13 cellular contexts compared by ENCODE assay signal in genomic region chrX:101012031-101012430, GRCh38. TPM values are rescaled to one million over a fixed set of nuclear protein-coding genes. Genes with fewer than 3 reads are reported as not detected.
DNase-seq lines count a peak whose midpoint lies in the region; FAIRE-seq and TF ChIP-seq lines count a peak whose summit lies in the region.
"Not testable (repeated sequence)": the region's sequence is repeated elsewhere in the genome, so short reads cannot be mapped to it uniquely, and the experiment has no call there.
"Had no signal": no experiment of that assay in that cellular context is flagged by ENCODE, and none has a peak within 500 bp of the region (broad histone marks: within the 10 kb centered on the region; RNA-seq: fewer than 3 reads in every experiment).

No MANE protein-coding gene starts in this region.

- not testable (repeated sequence) for H4K91ac ChIP-seq in mesenchymal stem cell (ENCODE audit: low read length)

- H2BK5ac ChIP-seq in mesenchymal stem cell (ENCODE audit: low read depth, low read length, poor library complexity, severe bottlenecking): not testable (repeated sequence)

- not testable (repeated sequence) for H2AK5ac ChIP-seq in mesenchymal stem cell (ENCODE audit: low read length, severe bottlenecking)

- H3K4me3 ChIP-seq in AG10803 (ENCODE audit: low read length); choroid plexus epithelial cell (ENCODE audit: low read depth, low read length); fibroblast of villous mesenchyme (ENCODE audit: low read depth, low read length); mesenchymal stem cell (ENCODE audit: insufficient read depth in 1 of 2, low read depth in 1 of 2, low read length in 2 of 2): not testable (repeated sequence)

- not testable (repeated sequence) for H3K23ac ChIP-seq in mesenchymal stem cell (ENCODE audit: low read length in 2 of 2)

- not testable (repeated sequence) for H3K27ac ChIP-seq in mesenchymal stem cell (ENCODE audit: low read length, poor library complexity, severe bottlenecking)

- H3K4ac ChIP-seq in mesenchymal stem cell (ENCODE audit: low read depth in 1 of 2, low read length in 2 of 2): not testable (repeated sequence)

- WGBS in mesenchymal stem cell: no CpG with 5 or more reads among the region's 1 CpG

- H2AFZ ChIP-seq in mesenchymal stem cell (ENCODE audit: low read depth, low read length): not testable (repeated sequence)

- H3K79me1 ChIP-seq in mesenchymal stem cell (replicated peaks; ENCODE audit: low read length, poor library complexity, severe bottlenecking): not testable (repeated sequence)

- not testable (repeated sequence) for H3K14ac ChIP-seq in mesenchymal stem cell (ENCODE audit: low read length in 2 of 2)

- not testable (repeated sequence) for TF ChIP-seq CTCF in AG10803 (conservative IDR thresholded peaks at IDR 0.05; ENCODE audit: low read length); choroid plexus epithelial cell (conservative IDR thresholded peaks at IDR 0.05; ENCODE audit: low read depth, low read length); fibroblast of villous mesenchyme (IDR thresholded peaks at IDR 0.05; ENCODE audit: insufficient read depth, low read depth, low read length)

- not testable (repeated sequence) for H3K18ac ChIP-seq in mesenchymal stem cell (ENCODE audit: low read depth in 1 of 2, low read length in 2 of 2)

- not testable (repeated sequence) for H2BK120ac ChIP-seq in mesenchymal stem cell (ENCODE audit: low read depth, low read length)

- DNase-seq in AG10803 (ENCODE audit: low read depth): peak; percentile 7
- not testable (repeated sequence) for DNase-seq in GM19239 (ENCODE audit: insufficient read length, low spot score)
- peak; percentile 5 for DNase-seq in HCEC 1CT
- peak; percentile 6 for DNase-seq in M059J (ENCODE audit: low read depth)
- peak; percentile 33 for DNase-seq in choroid plexus epithelial cell (ENCODE audit: low read depth)
- peak; percentile 76 for DNase-seq in fibroblast of villous mesenchyme (ENCODE audit: low read depth)
- DNase-seq in mesenchymal stem cell: peak; percentile 61

- H4K8ac ChIP-seq in mesenchymal stem cell (ENCODE audit: low read length): not testable (repeated sequence)

- H3K4me1 ChIP-seq in mesenchymal stem cell (ENCODE audit: control insufficient read depth, insufficient read depth, low read depth, low read length): not testable (repeated sequence)

- H3K9me3 ChIP-seq in mesenchymal stem cell (ENCODE audit: control insufficient read depth, low read length): not testable (repeated sequence)

- not testable (repeated sequence) for H3K9ac ChIP-seq in mesenchymal stem cell (ENCODE audit: low read length)

- H3K27me3 ChIP-seq in mesenchymal stem cell (ENCODE audit: control insufficient read depth in 1 of 2, insufficient read depth in 1 of 2, low read length in 2 of 2): not testable (repeated sequence)

- not testable (repeated sequence) for H2BK15ac ChIP-seq in mesenchymal stem cell (ENCODE audit: low read depth, poor library complexity, severe bottlenecking)

- H3K36me3 ChIP-seq in mesenchymal stem cell (ENCODE audit: control insufficient read depth in 1 of 2, insufficient read depth in 2 of 2, low read depth in 1 of 2, low read length in 2 of 2): peaks cover 3 to 50% of the 10 kb centered on the region in 2 experiments

- FAIRE-seq in GM19239 (lab: Jason Lieb, UNC): peak; percentile 76

- H3K4me2 ChIP-seq in mesenchymal stem cell (ENCODE audit: low read length, poor library complexity, severe bottlenecking): not testable (repeated sequence)

- not testable (repeated sequence) for H2BK12ac ChIP-seq in mesenchymal stem cell (ENCODE audit: low read length in 2 of 2)

RNA-seq across cellular contexts. Expression of gene TRMT2B, which starts 39.9 kb away (rescaled TPM):
- 31.4 and 32.8 TPM in 2 replicates for total RNA-seq in M059J (2014; rRNA removed; shearing (Covaris generic))
- 13.2 and 13.4 TPM in 2 replicates for total RNA-seq in fibroblast of villous mesenchyme
- polyA plus RNA-seq in mesenchymal stem cell (2013, experiment 1 of 2): 6.3 TPM
- polyA plus RNA-seq in mesenchymal stem cell (2013, experiment 2 of 2): 6.8 TPM

RNA-seq across cellular contexts. Expression of gene ARL13A, which starts 42.5 kb away (rescaled TPM):
- not detected in 2 replicates for total RNA-seq in M059J (2014; rRNA removed; shearing (Covaris generic))
- not detected in 2 replicates for total RNA-seq in fibroblast of villous mesenchyme
- polyA plus RNA-seq in mesenchymal stem cell (2013, experiment 1 of 2): not detected
- 0.07 TPM for polyA plus RNA-seq in mesenchymal stem cell (2013, experiment 2 of 2)
- total RNA-seq: A172; CD4-positive, alpha-beta memory T cell; CD4-positive, CD25-positive, alpha-beta regulatory T cell; CD8-positive, alpha-beta memory T cell; Daoy had no signal
- polyA plus RNA-seq: CD14-positive monocyte; CD4-positive, alpha-beta memory T cell; CD4-positive, CD25-positive, alpha-beta regulatory T cell; CD8-positive, alpha-beta memory T cell had no signal
